Comparison of ENCODE assay signal across 17 cellular contexts in genomic region chr17:69431835-69432234, GRCh38.
"Had no signal": no experiment of that assay in that cellular context is flagged by ENCODE, and none has a peak within 500 bp of the region (broad histone marks: within the 10 kb centered on the region; RNA-seq: fewer than 3 reads in every experiment).

No MANE protein-coding gene starts in this region.

- ATAC-seq: esophagus mucosa, gastrocnemius medialis, mucosa of descending colon, psoas muscle, right cardiac atrium had no signal

- H3K27me3 ChIP-seq: gastrocnemius medialis, neural progenitor cell, ovary, tibial nerve had no signal

- H3K4me3 ChIP-seq: gastrocnemius medialis, left ventricle myocardium inferior, mucosa of descending colon, neural progenitor cell, ovary, psoas muscle, skin epidermis, tibial nerve had no signal

- H3K4me2 ChIP-seq: neural progenitor cell had no signal

- H2AFZ ChIP-seq: neural progenitor cell had no signal

- DNase-seq: activated gamma-delta T cell; effector CD8-positive, alpha-beta T cell; gastrocnemius medialis; head of caudate nucleus; immature natural killer cell; kidney glomerular epithelial cell; left ventricle myocardium inferior; mucosa of descending colon; naive B cell; ovary; psoas muscle; right cardiac atrium; T-helper 9 cell had no signal

- H3K27ac ChIP-seq: left ventricle myocardium inferior, neural progenitor cell, ovary, psoas muscle, skin epidermis, tibial nerve had no signal

- H3K9ac ChIP-seq: neural progenitor cell had no signal

- H3K36me3 ChIP-seq: gastrocnemius medialis, left ventricle myocardium inferior, neural progenitor cell, ovary, tibial nerve had no signal

- H3K9me3 ChIP-seq: gastrocnemius medialis, left ventricle myocardium inferior, mucosa of descending colon, ovary, psoas muscle, tibial nerve had no signal
